Comparison of ENCODE assay signal across 1 cellular context in the genomic region with DNA sequence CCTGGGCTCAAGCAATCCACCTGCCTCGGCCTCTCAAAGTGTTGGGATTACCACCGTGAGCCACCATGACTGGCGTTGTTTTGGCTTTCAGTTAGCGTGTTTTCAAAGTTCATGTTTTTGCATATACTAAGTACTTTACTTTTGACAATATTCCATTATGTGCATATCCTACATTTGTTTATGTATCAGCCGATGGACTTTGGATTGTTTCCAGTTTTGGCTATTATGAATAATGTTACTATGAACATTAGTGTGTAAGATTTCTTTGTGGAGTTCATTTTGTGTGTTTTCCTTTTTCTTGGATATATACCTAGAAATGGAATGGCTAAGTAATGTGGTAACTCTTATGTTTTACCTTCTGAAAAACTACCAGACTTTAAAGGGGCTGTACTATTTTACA.
TF ChIP-seq lines count a peak whose summit lies in the region.

No MANE protein-coding gene starts in this region.

TF ChIP-seq in GM23338, 12 proteins besides CTCF, POLR2A, EP300 and RAD21 (continued from another document):
- TF ChIP-seq ZNF462 (CRISPR knock-in tag; IDR thresholded peaks at IDR 0.05) (no peak), CREB1 (CRISPR knock-in tag; IDR thresholded peaks at IDR 0.05; ENCODE audit: low read depth) (no peak), EZH2phosphoT487 (IDR thresholded peaks at IDR 0.05; ENCODE audit: unreplicated experiment) (no peak)
